23 cellular contexts compared by ENCODE assay signal in the genomic region with DNA sequence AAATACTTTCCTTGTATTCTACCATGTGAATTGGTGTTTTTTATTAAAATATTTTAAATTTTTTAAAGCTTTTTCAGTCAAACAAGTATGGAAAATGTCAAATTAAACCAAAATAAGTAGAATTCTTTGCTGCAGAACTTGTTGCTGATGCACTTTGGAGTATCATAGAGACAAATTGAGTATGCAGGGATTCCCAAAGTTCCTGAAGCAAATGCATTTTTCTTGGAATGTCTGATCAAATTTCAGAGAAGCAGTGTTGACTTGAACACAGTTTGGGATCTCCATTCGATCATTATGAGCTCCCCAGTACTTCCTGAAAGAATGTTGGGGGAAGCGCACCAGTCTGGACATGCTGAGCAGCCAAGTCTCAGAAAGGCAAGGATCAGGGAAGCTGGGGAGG.
"Had no signal": no experiment of that assay in that cellular context is flagged by ENCODE, and none has a peak within 500 bp of the region (broad histone marks: within the 10 kb centered on the region; RNA-seq: fewer than 3 reads in every experiment).

No MANE protein-coding gene starts in this region.

- H3K36me3 ChIP-seq: cardiac muscle cell had no signal

- H3K4me3 ChIP-seq: body of pancreas, cardiac muscle cell, SK-N-MC had no signal

- H3K27me3 ChIP-seq: body of pancreas, cardiac muscle cell had no signal

- H3K4me1 ChIP-seq: body of pancreas had no signal

- H3K9me3 ChIP-seq: body of pancreas had no signal

- H3K27ac ChIP-seq: body of pancreas, cardiac muscle cell, SK-N-MC had no signal

- DNase-seq: activated CD4-positive, alpha-beta T cell treated with anti-CD3 and anti-CD28 coated beads for 4 hours; activated CD8-positive, alpha-beta memory T cell treated with anti-CD3 and anti-CD28 coated beads, Interleukin-2, amount 50 U/mL, for 48 hours; activated CD8-positive, alpha-beta T cell treated with anti-CD3 and anti-CD28 coated beads, Interleukin-2, amount 10 ng/mL, durations not matched to agents 7 days and 5 days; activated T-cell treated with anti-CD3 and anti-CD28 coated beads, Interleukin-2, amount 50 U/mL, for 1 hour; aorta; body of pancreas; cerebellar nuclear complex; KG1; MV-4-11; NCI-H1092 treated with DMSO at 0.1 percent for 48 hours; NCI-H1417 treated with DMSO at 0.1 percent for 48 hours; NCI-H1694; NCI-H2029; NCI-H2107; NCI-H2171 treated with DMSO at 0.1 percent for 48 hours; NCI-H345; NCI-H510A; NCI-H526 treated with DMSO at 0.1 percent for 48 hours; SW 1271 had no signal

- ATAC-seq: activated CD4-positive, CD25-positive, alpha-beta regulatory T cell treated with anti-CD3 and anti-CD28 coated beads, Interleukin-2, amount 50 U/mL, for 24 hours; activated CD8-positive, alpha-beta T cell treated with anti-CD3 and anti-CD28 coated beads, Interleukin-2, amount 10 ng/mL, durations not matched to agents 7 days and 5 days; body of pancreas; Right ventricle myocardium inferior had no signal
